ENCODE assay signal across 1 cellular context in genomic region chr17:45405250-45406086, GRCh38.
TF ChIP-seq lines count a peak whose summit lies in the region.

No MANE protein-coding gene starts in this region.

TF ChIP-seq in WTC11, 78 proteins besides CTCF, POLR2A, EP300 and RAD21:
- no peak for TF ChIP-seq NR1H2 (CRISPR knock-in tag; IDR thresholded peaks at IDR 0.05)
- TF ChIP-seq FOXP1 (CRISPR knock-in tag; IDR thresholded peaks at IDR 0.05; ENCODE audit: borderline replicate concordance), result peak; percentile 59; the same call in 1 of the 2 replicates
- no peak for TF ChIP-seq IRF2 (CRISPR knock-in tag; IDR thresholded peaks at IDR 0.05; ENCODE audit: borderline replicate concordance, low read depth)
- TF ChIP-seq ZNF425 (CRISPR knock-in tag; conservative IDR thresholded peaks at IDR 0.05), result no peak
- 0 out of 2 replicates have a peak, but pooled peaks have one; percentile 8 for TF ChIP-seq USF2 (CRISPR knock-in tag; IDR thresholded peaks at IDR 0.05)
- peak; percentile 55 for TF ChIP-seq SP1 (CRISPR knock-in tag; conservative IDR thresholded peaks at IDR 0.05)
- TF ChIP-seq OVOL2 (CRISPR knock-in tag; IDR thresholded peaks at IDR 0.05; ENCODE audit: borderline replicate concordance), result no peak
- TF ChIP-seq ZMAT4 (CRISPR knock-in tag; IDR thresholded peaks at IDR 0.05), result no peak
- no peak for TF ChIP-seq EMX1 (CRISPR knock-in tag; IDR thresholded peaks at IDR 0.05)
- 0 out of 2 replicates have a peak, but pooled peaks have one; percentile 39 for TF ChIP-seq HMGXB4 (CRISPR knock-in tag; IDR thresholded peaks at IDR 0.05)
- TF ChIP-seq PREB (CRISPR knock-in tag; IDR thresholded peaks at IDR 0.05; ENCODE audit: borderline replicate concordance), result no peak
- no peak for TF ChIP-seq USF1 (CRISPR knock-in tag; IDR thresholded peaks at IDR 0.05)
- TF ChIP-seq IRF1 (CRISPR knock-in tag; IDR thresholded peaks at IDR 0.05), result no peak
- TF ChIP-seq ERG (CRISPR knock-in tag; IDR thresholded peaks at IDR 0.05), result no peak
- 0 out of 2 replicates have a peak, but pooled peaks have one; percentile 33 for TF ChIP-seq ZBTB21 (CRISPR knock-in tag; IDR thresholded peaks at IDR 0.05; ENCODE audit: borderline replicate concordance)
- no peak for TF ChIP-seq JAZF1 (CRISPR knock-in tag; IDR thresholded peaks at IDR 0.05)
- no peak for TF ChIP-seq NFE2L1 (CRISPR knock-in tag; IDR thresholded peaks at IDR 0.05)
- no peak for TF ChIP-seq ZNF512 (CRISPR knock-in tag; IDR thresholded peaks at IDR 0.05; ENCODE audit: borderline replicate concordance)
- no peak for TF ChIP-seq ZNF219 (CRISPR knock-in tag; IDR thresholded peaks at IDR 0.05; ENCODE audit: borderline replicate concordance)
- no peak for TF ChIP-seq MYBL2 (CRISPR knock-in tag; IDR thresholded peaks at IDR 0.05)
- TF ChIP-seq E2F5 (CRISPR knock-in tag; IDR thresholded peaks at IDR 0.05), result no peak
- no peak for TF ChIP-seq ZSCAN18 (CRISPR knock-in tag; IDR thresholded peaks at IDR 0.05)
- no peak for TF ChIP-seq RELA (CRISPR knock-in tag; IDR thresholded peaks at IDR 0.05; ENCODE audit: borderline replicate concordance)
- no peak for TF ChIP-seq FOXK1 (CRISPR knock-in tag; IDR thresholded peaks at IDR 0.05)
- no peak for TF ChIP-seq SMAD3 (CRISPR knock-in tag; IDR thresholded peaks at IDR 0.05; ENCODE audit: borderline replicate concordance)
